Comparison of ENCODE assay signal across 2 cellular contexts in genomic region chr3:155282416-155283091, GRCh38.
TF ChIP-seq lines count a peak whose summit lies in the region.

No MANE protein-coding gene starts in this region.

TF ChIP-seq in HepG2, 621 proteins besides CTCF, POLR2A, EP300 and RAD21 (continued from another document):
- TF ChIP-seq MAFK (conservative IDR thresholded peaks at IDR 0.05 in 1 of 2, IDR thresholded peaks at IDR 0.05 in 1 of 2; ENCODE audit: low read length in 2 of 2) (0 out of 4 replicates have a peak, but pooled peaks of 1 of the 2 experiments have one; percentile 30), ELK4 (CRISPR knock-in tag; IDR thresholded peaks at IDR 0.05; ENCODE audit: borderline replicate concordance) (no peak), ZFP36 (IDR thresholded peaks at IDR 0.05; ENCODE audit: borderline replicate concordance, low read depth, low read length, partially characterized antibody) (no peak), HNF4A (CRISPR knock-in tag; IDR thresholded peaks at IDR 0.05) (0 out of 2 replicates have a peak, but pooled peaks have one; percentile 20), KMT2B (CRISPR knock-in tag; IDR thresholded peaks at IDR 0.05) (no peak), SMAD1 (CRISPR knock-in tag; IDR thresholded peaks at IDR 0.05; ENCODE audit: borderline replicate concordance, low read depth) (no peak), ZNF740 (CRISPR knock-in tag; IDR thresholded peaks at IDR 0.05) (no peak), SOX13 (IDR thresholded peaks at IDR 0.05) (no peak), SOX13 (CRISPR knock-in tag; conservative IDR thresholded peaks at IDR 0.05 in 1 of 2, IDR thresholded peaks at IDR 0.05 in 1 of 2) (peak in 1 of 2 experiments; percentile 52; a peak in 2 of 4 replicates), PAXIP1 (CRISPR knock-in tag; conservative IDR thresholded peaks at IDR 0.05) (peak; percentile 22; the same call in 1 of the 2 replicates), ZNF777 (CRISPR knock-in tag; IDR thresholded peaks at IDR 0.05) (no peak), SOX5 (CRISPR knock-in tag; IDR thresholded peaks at IDR 0.05; ENCODE audit: borderline replicate concordance) (peak; percentile 38; the same call in 1 of the 2 replicates), SYNCRIP (IDR thresholded peaks at IDR 0.05; ENCODE audit: insufficient read depth, low read depth, low read length) (no peak), ZNF724P (CRISPR knock-in tag; IDR thresholded peaks at IDR 0.05; ENCODE audit: borderline replicate concordance) (no peak), RARA (CRISPR knock-in tag; IDR thresholded peaks at IDR 0.05) (peak; percentile 40; the same call in 1 of the 2 replicates), BHLHE40 (IDR thresholded peaks at IDR 0.05; ENCODE audit: low read length) (0 out of 2 replicates have a peak, but pooled peaks have one; percentile 22), TCF7 (IDR thresholded peaks at IDR 0.05; ENCODE audit: low read depth) (0 out of 2 replicates have a peak, but pooled peaks have one; percentile 15), ARID5B (CRISPR knock-in tag; IDR thresholded peaks at IDR 0.05) (0 out of 2 replicates have a peak, but pooled peaks have one; percentile 8), ZNF878 (CRISPR knock-in tag; IDR thresholded peaks at IDR 0.05) (no peak), ZNF326 (CRISPR knock-in tag; IDR thresholded peaks at IDR 0.05; ENCODE audit: borderline replicate concordance) (no peak), HDAC1 (CRISPR knock-in tag; IDR thresholded peaks at IDR 0.05) (no peak)

TF ChIP-seq in SK-N-SH treated with all-trans-retinoic acid at 6 μM for 48 hours, 23 proteins besides CTCF, POLR2A, EP300 and RAD21 (continued from another document):
- no peak for TF ChIP-seq CSRNP3 (CRISPR knock-in tag; IDR thresholded peaks at IDR 0.05)
- no peak for TF ChIP-seq OSR1 (CRISPR knock-in tag; IDR thresholded peaks at IDR 0.05)
- TF ChIP-seq ISL1 (CRISPR knock-in tag; IDR thresholded peaks at IDR 0.05): no peak
- TF ChIP-seq ZFP3 (CRISPR knock-in tag; IDR thresholded peaks at IDR 0.05): no peak
- TF ChIP-seq ESRRG (CRISPR knock-in tag; IDR thresholded peaks at IDR 0.05): no peak
- TF ChIP-seq SNAI2 (CRISPR knock-in tag; IDR thresholded peaks at IDR 0.05): no peak
- TF ChIP-seq BACH2 (CRISPR knock-in tag; IDR thresholded peaks at IDR 0.05; ENCODE audit: borderline replicate concordance): no peak
- TF ChIP-seq ZNF565 (CRISPR knock-in tag; conservative IDR thresholded peaks at IDR 0.05; ENCODE audit: low read depth): no peak
- TF ChIP-seq PATZ1 (CRISPR knock-in tag; IDR thresholded peaks at IDR 0.05; ENCODE audit: borderline replicate concordance): no peak
- TF ChIP-seq TOX (CRISPR knock-in tag; IDR thresholded peaks at IDR 0.05; ENCODE audit: borderline replicate concordance): no peak
- no peak for TF ChIP-seq ZFP30 (CRISPR knock-in tag; IDR thresholded peaks at IDR 0.05)
